Comparison of ENCODE assay signal across 12 cellular contexts in genomic region chr10:89515031-89515841, GRCh38. TPM values are rescaled to one million over a fixed set of nuclear protein-coding genes. Genes with fewer than 3 reads are reported as not detected.
A peak's percentile ranks its signal among the peaks of the same experiment; 100 is the strongest.
DNase-seq lines count a peak whose midpoint lies in the region; ATAC-seq, FAIRE-seq and TF ChIP-seq lines count a peak whose summit lies in the region.
"Had no signal": no experiment of that assay in that cellular context is flagged by ENCODE, and none has a peak within 500 bp of the region (broad histone marks: within the 10 kb centered on the region; RNA-seq: fewer than 3 reads in every experiment).

No MANE protein-coding gene starts in this region.

- H3K4me3 Mint-ChIP-seq in activated CD8-positive, alpha-beta memory T cell treated with anti-CD3 and anti-CD28 coated beads, Interleukin-2, amount 10 ng/mL, durations not matched to agents 7 days and 5 days: no peak overlapping the region
- H3K4me3 Mint-ChIP-seq: CD4-positive, CD25-positive, alpha-beta regulatory T cell; naive thymus-derived CD8-positive, alpha-beta T cell had no signal

- no peak overlapping the region for H2AK5ac ChIP-seq in neuronal stem cell (ENCODE audit: low read depth, low read length)

- peak; percentile 84 for FAIRE-seq in RCC 7860 (lab: Jason Lieb, UNC)

- H3K27ac ChIP-seq in neuronal stem cell (replicated peaks; ENCODE audit: low read length): no peak overlapping the region

- H3K27me3 Mint-ChIP-seq in activated CD8-positive, alpha-beta memory T cell treated with anti-CD3 and anti-CD28 coated beads, Interleukin-2, amount 10 ng/mL, durations not matched to agents 7 days and 5 days: peaks cover 5% of the 10 kb centered on the region

- WGBS in neuronal stem cell (ENCODE audit: extremely low coverage in 2 of 2, insufficient read length in 2 of 2, insufficient replicate concordance in 1 of 2), 2 donors: no CpG with 5 or more reads among the region's 8 CpGs

- H3K23ac ChIP-seq in neuronal stem cell (ENCODE audit: low read depth, low read length, poor library complexity): no peak overlapping the region

- CTCF ChIA-PET in activated CD8-positive, alpha-beta memory T cell treated with anti-CD3 and anti-CD28 coated beads, Interleukin-2, amount 10 ng/mL, durations not matched to agents 7 days and 5 days (lab: Charles Lee): no interaction called here

- H3K4me1 Mint-ChIP-seq in activated CD8-positive, alpha-beta memory T cell treated with anti-CD3 and anti-CD28 coated beads, Interleukin-2, amount 10 ng/mL, durations not matched to agents 7 days and 5 days: no peaks in the 10 kb centered on the region
- H3K4me1 Mint-ChIP-seq: CD4-positive, CD25-positive, alpha-beta regulatory T cell; naive thymus-derived CD8-positive, alpha-beta T cell had no signal

- no peak overlapping the region for H3K4me2 ChIP-seq in neuronal stem cell (ENCODE audit: insufficient read depth, low read length, poor library complexity, severe bottlenecking)

- no peak overlapping the region for H3K18ac ChIP-seq in neuronal stem cell (ENCODE audit: low read length)

- in situ Hi-C loops in ACHN (cut with HindIII; ENCODE audit: low pct_ligation_motif_present, low pct_unique_long_range_greater_than_20kb, low sequenced_read_pairs): no loop called here

- H3K14ac ChIP-seq in neuronal stem cell (ENCODE audit: low read length): no peak overlapping the region

- no peak for TF ChIP-seq CTCF in fibroblast of mammary gland (conservative IDR thresholded peaks at IDR 0.05; ENCODE audit: control insufficient read depth, insufficient read depth, low read depth, low read length)

- no peak overlapping the region for H2BK5ac ChIP-seq in neuronal stem cell (ENCODE audit: low read length)

- H2BK12ac ChIP-seq in neuronal stem cell (ENCODE audit: low read length): no peak overlapping the region

- H3K27me3 ChIP-seq in neuronal stem cell (ENCODE audit: control insufficient read depth in 3 of 3, insufficient read depth in 3 of 3, low read depth in 1 of 3, low read length in 3 of 3): peaks cover 0 to 6% (median 0%) of the 10 kb centered on the region in 3 experiments

- no peaks in the 10 kb centered on the region for H3K36me3 ChIP-seq in neuronal stem cell (replicated peaks in 1 of 2; ENCODE audit: control insufficient read depth in 2 of 2, insufficient read depth in 2 of 2, low read length in 2 of 2)

- no peaks in the 10 kb centered on the region for H3K36me3 Mint-ChIP-seq in activated CD8-positive, alpha-beta memory T cell treated with anti-CD3 and anti-CD28 coated beads, Interleukin-2, amount 10 ng/mL, durations not matched to agents 7 days and 5 days
- H3K36me3 Mint-ChIP-seq: CD4-positive, CD25-positive, alpha-beta regulatory T cell; naive thymus-derived CD8-positive, alpha-beta T cell had no signal

- H3K4me1 ChIP-seq in neuronal stem cell (ENCODE audit: control insufficient read depth in 2 of 2, insufficient read depth in 1 of 2, low read depth in 1 of 2, low read length in 2 of 2): no peaks in the 10 kb centered on the region

- H3K9ac ChIP-seq in neuronal stem cell (ENCODE audit: low read depth, low read length, poor library complexity): no peak overlapping the region

- H3K27ac Mint-ChIP-seq in activated CD8-positive, alpha-beta memory T cell treated with anti-CD3 and anti-CD28 coated beads, Interleukin-2, amount 10 ng/mL, durations not matched to agents 7 days and 5 days: no peak overlapping the region
- H3K27ac Mint-ChIP-seq: CD4-positive, CD25-positive, alpha-beta regulatory T cell; naive thymus-derived CD8-positive, alpha-beta T cell had no signal

- no peak overlapping the region for H3K4ac ChIP-seq in neuronal stem cell (ENCODE audit: low read length)

- no peaks in the 10 kb centered on the region for H3K9me3 Mint-ChIP-seq in activated CD8-positive, alpha-beta memory T cell treated with anti-CD3 and anti-CD28 coated beads, Interleukin-2, amount 10 ng/mL, durations not matched to agents 7 days and 5 days (ENCODE audit: low read depth)
- H3K9me3 Mint-ChIP-seq: naive thymus-derived CD8-positive, alpha-beta T cell had no signal

- no peaks in the 10 kb centered on the region for H3K9me3 ChIP-seq in neuronal stem cell (replicated peaks in 1 of 2; ENCODE audit: control insufficient read depth in 2 of 2, insufficient read depth in 1 of 2, low read depth in 1 of 2, low read length in 2 of 2)

- H3K4me3 ChIP-seq in fibroblast of mammary gland (ENCODE audit: control insufficient read depth, low read depth, low read length): no peak overlapping the region
- no peak overlapping the region for H3K4me3 ChIP-seq in neuronal stem cell (ENCODE audit: low read length in 2 of 2)

- no peak overlapping the region for H2BK15ac ChIP-seq in neuronal stem cell (ENCODE audit: low read length)

- H2AFZ ChIP-seq in neuronal stem cell (ENCODE audit: low read length): peak overlapping the region; percentile 0

- H3K79me1 ChIP-seq in neuronal stem cell (ENCODE audit: low read depth, low read length): no peaks in the 10 kb centered on the region

- no peak overlapping the region for H4K8ac ChIP-seq in neuronal stem cell (ENCODE audit: low read depth, low read length)

- peak; percentile 75 for DNase-seq in ACHN
- DNase-seq in RCC 7860 (ENCODE audit: low spot score): peak; percentile 96
- peak; percentile 100 for DNase-seq in fibroblast of mammary gland (ENCODE audit: low read depth)
- DNase-seq in neuronal stem cell (ENCODE audit: low spot score): no peak
- no peak for DNase-seq in NCI-H1436 treated with DMSO at 0.1 percent for 48 hours (lab: John Stamatoyannopoulos, UW)
- DNase-seq in activated CD8-positive, alpha-beta memory T cell treated with anti-CD3 and anti-CD28 coated beads, Interleukin-2, amount 10 ng/mL, durations not matched to agents 7 days and 5 days: no peak
- no peak for DNase-seq in activated gamma-delta T cell (lab: John Stamatoyannopoulos, UW)
- DNase-seq: activated CD4-positive, alpha-beta T cell treated with anti-CD3 and anti-CD28 coated beads, Interleukin-2, amount 50 U/mL, for 48 hours; CD4-positive, CD25-positive, alpha-beta regulatory T cell; KG1; naive thymus-derived CD8-positive, alpha-beta T cell had no signal

- ATAC-seq in activated CD8-positive, alpha-beta memory T cell treated with anti-CD3 and anti-CD28 coated beads, Interleukin-2, amount 10 ng/mL, durations not matched to agents 7 days and 5 days: no peak
- ATAC-seq in HG02623 (IDR thresholded peaks at IDR 0.05; ENCODE audit: unreplicated experiment): no peak
- ATAC-seq: naive thymus-derived CD8-positive, alpha-beta T cell had no signal

- no peak overlapping the region for H2BK120ac ChIP-seq in neuronal stem cell (ENCODE audit: low read depth, low read length)

- no peak overlapping the region for H4K91ac ChIP-seq in neuronal stem cell (ENCODE audit: low read depth, low read length, poor library complexity)

RNA-seq across cellular contexts. Expression of gene SLC16A12, which starts 20.2 kb away (rescaled TPM):
- polyA plus RNA-seq in neuronal stem cell (2013, experiment 1 of 2): 0.04 TPM
- polyA plus RNA-seq in neuronal stem cell (2013, experiment 2 of 2): 0.06 TPM
- not detected for total RNA-seq in activated CD8-positive, alpha-beta memory T cell treated with anti-CD3 and anti-CD28 coated beads, Interleukin-2, amount 10 ng/mL, durations not matched to agents 7 days and 5 days
- total RNA-seq: CD4-positive, CD25-positive, alpha-beta regulatory T cell; naive thymus-derived CD8-positive, alpha-beta T cell had no signal
- polyA plus RNA-seq: CD4-positive, CD25-positive, alpha-beta regulatory T cell; naive thymus-derived CD8-positive, alpha-beta T cell had no signal

Comparison
In these comparisons a context has a peak if more than half of its experiments do, and no peak if none do; other contexts are left out.
1. DNase-seq: peak in ACHN (single experiment), RCC 7860 (single experiment) and fibroblast of mammary gland (single experiment); none in neuronal stem cell (single experiment), NCI-H1436 treated with DMSO at 0.1 percent for 48 hours (single experiment), activated CD8-positive, alpha-beta memory T cell treated with anti-CD3 and anti-CD28 coated beads, Interleukin-2, amount 10 ng/mL, durations not matched to agents 7 days and 5 days (single experiment) and activated gamma-delta T cell (single experiment).